In the genomic region with DNA sequence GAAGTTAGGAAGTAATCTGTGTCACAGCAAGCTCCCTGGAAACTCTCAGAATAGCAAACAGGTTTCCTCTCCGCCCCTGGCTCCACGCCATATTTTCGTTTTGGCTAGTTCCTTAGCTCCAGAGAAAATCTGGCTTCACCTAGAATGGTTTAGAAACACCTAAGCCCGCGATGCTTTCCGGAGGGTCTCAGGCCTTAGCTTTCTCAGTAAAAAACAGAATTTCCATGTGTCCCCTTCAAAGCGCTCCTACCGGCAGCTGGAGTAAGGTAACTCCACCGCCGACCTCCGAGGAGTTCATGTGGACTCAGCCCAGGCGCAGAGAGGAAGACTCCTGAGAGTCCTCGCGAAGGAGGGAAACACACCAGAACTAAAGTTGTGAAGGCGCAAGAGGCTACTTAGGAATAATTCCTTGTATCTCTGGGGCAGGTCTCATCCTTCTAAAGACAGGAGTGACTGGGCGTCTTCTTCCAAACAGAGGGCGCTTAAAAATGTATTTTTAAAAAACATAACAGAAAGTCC, we compare ENCODE assay signal across 8 cellular contexts. TPM values are rescaled to one million over a fixed set of nuclear protein-coding genes. Genes with fewer than 3 reads are reported as not detected.
DNase-seq lines count a peak whose midpoint lies in the region; TF ChIP-seq lines count a peak whose summit lies in the region.

No MANE protein-coding gene starts in this region.

- H3K4me1 Mint-ChIP-seq in endodermal cell = peaks cover 19% of the 10 kb centered on the region

- H3K9ac ChIP-seq in Karpas-422 (ENCODE audit: low read length) (peak overlapping the region; percentile 82), endodermal cell (ENCODE audit: extremely low read depth, low read length, poor library complexity, severe bottlenecking) (peak overlapping the region; percentile 48)

- H3K4me3 Mint-ChIP-seq in endodermal cell = peak overlapping the region; percentile 71

- H2AFZ ChIP-seq in Karpas-422 (ENCODE audit: low read length) = no peak overlapping the region

- WGBS in endodermal cell (ENCODE audit: insufficient coverage in 1 of 2, insufficient read length in 1 of 2), 2 experiments = 5 to 8% methylated on average over 10 to 17 of the region's 17 CpGs
- WGBS in testis, 2 donors = 0 to 1% methylated on average over 17 of the region's 17 CpGs

- DNase-seq in GM03348 (ENCODE audit: low spot score) = peak; percentile 31
- peak; percentile 74 for DNase-seq in Karpas-422
- peak; percentile 59 for DNase-seq in activated CD4-positive, alpha-beta T cell treated with anti-CD3 and anti-CD28 coated beads for 48 hours
- peak; percentile 74 for DNase-seq in endodermal cell
- DNase-seq in testis = peak; percentile 60
- no peak for DNase-seq in WERI-Rb-1
- DNase-seq in SW 1271 (lab: John Stamatoyannopoulos, UW) = no peak

- intact Hi-C loops in testis (cut with DNase I; ENCODE audit: low total_unique reads) = no loop called here

- H3K27ac ChIP-seq in Karpas-422 (ENCODE audit: low read length) (peak overlapping the region; percentile 88), endodermal cell (ENCODE audit: low read depth, low read length) (no peak overlapping the region), testis (peak overlapping the region; percentile 85 to 87), WERI-Rb-1 (no peak overlapping the region)

- peaks cover 15% of the 10 kb centered on the region; the same call in 1 of the 2 replicates for H4K20me1 ChIP-seq in Karpas-422 (ENCODE audit: insufficient read depth, low read depth, low read length)

- no peaks in the 10 kb centered on the region for H3K36me3 Mint-ChIP-seq in endodermal cell (ENCODE audit: low read depth)

- no peaks in the 10 kb centered on the region for H3K9me2 ChIP-seq in Karpas-422 (replicated peaks; ENCODE audit: insufficient read depth, low read length)

- H3K27ac Mint-ChIP-seq in endodermal cell = peak overlapping the region; percentile 53

- H3K27me3 ChIP-seq in Karpas-422 (ENCODE audit: low read length) = no peaks in the 10 kb centered on the region
- peaks cover 31% of the 10 kb centered on the region for H3K27me3 ChIP-seq in endodermal cell (ENCODE audit: control insufficient read depth, insufficient read depth, low read length, poor library complexity, severe bottlenecking)
- H3K27me3 ChIP-seq in mononuclear cell (ENCODE audit: insufficient read depth, low read length) = no peaks in the 10 kb centered on the region
- no peaks in the 10 kb centered on the region for H3K27me3 ChIP-seq in testis
- no peaks in the 10 kb centered on the region for H3K27me3 ChIP-seq in WERI-Rb-1 (ENCODE audit: insufficient read depth, low read depth, severe bottlenecking)

- H3K27me3 Mint-ChIP-seq in endodermal cell (ENCODE audit: insufficient read depth) = peaks cover 26% of the 10 kb centered on the region

- no peak for TF ChIP-seq POLR2A in testis (IDR thresholded peaks at IDR 0.05)

- no peaks in the 10 kb centered on the region for H3K9me3 Mint-ChIP-seq in endodermal cell

- H3K4me3 ChIP-seq in Karpas-422 (ENCODE audit: low read length) (peak overlapping the region; percentile 83), endodermal cell (ENCODE audit: low read length) (peak overlapping the region; percentile 94), mononuclear cell (ENCODE audit: low read length) (peak overlapping the region; percentile 98), testis (peak overlapping the region; percentile 66 to 68), WERI-Rb-1 (ENCODE audit: low read depth, low read length) (no peak overlapping the region)

- peaks cover 32% of the 10 kb centered on the region for H3K36me3 ChIP-seq in Karpas-422 (ENCODE audit: insufficient read depth, low read length)
- H3K36me3 ChIP-seq in endodermal cell (ENCODE audit: control insufficient read depth, insufficient read depth, low read length) = no peaks in the 10 kb centered on the region
- no peaks in the 10 kb centered on the region for H3K36me3 ChIP-seq in testis (ENCODE audit: low read depth, missing control alignments)
- H3K36me3 ChIP-seq in WERI-Rb-1 = no peaks in the 10 kb centered on the region

- H3K9me3 ChIP-seq in Karpas-422 (ENCODE audit: low read length) (no peaks in the 10 kb centered on the region), endodermal cell (ENCODE audit: control insufficient read depth, low read length) (no peaks in the 10 kb centered on the region), mononuclear cell (ENCODE audit: low read depth, low read length) (no peaks in the 10 kb centered on the region), testis (no peaks in the 10 kb centered on the region), WERI-Rb-1 (ENCODE audit: severe bottlenecking) (no peaks in the 10 kb centered on the region)

- TF ChIP-seq CTCF in endodermal cell (conservative IDR thresholded peaks at IDR 0.05) = no peak
- TF ChIP-seq CTCF in testis (IDR thresholded peaks at IDR 0.05) = no peak
- TF ChIP-seq CTCF in WERI-Rb-1 (IDR thresholded peaks at IDR 0.05; ENCODE audit: low read depth, low read length) = no peak

- H3K4me2 ChIP-seq in Karpas-422 (ENCODE audit: low read depth, low read length, poor library complexity, severe bottlenecking) = peak overlapping the region; percentile 97

- H3K79me2 ChIP-seq in Karpas-422 (ENCODE audit: low read length) = peaks cover 53% of the 10 kb centered on the region

- H3K4me1 ChIP-seq in Karpas-422 (ENCODE audit: low read length) = peaks cover 81% of the 10 kb centered on the region
- no peaks in the 10 kb centered on the region for H3K4me1 ChIP-seq in endodermal cell (ENCODE audit: control insufficient read depth, insufficient read depth, low read length)
- peaks cover 80% of the 10 kb centered on the region for H3K4me1 ChIP-seq in mononuclear cell (ENCODE audit: insufficient read depth, low read length)
- H3K4me1 ChIP-seq in testis = peaks cover 5% of the 10 kb centered on the region

RNA-seq across cellular contexts. Expression of a gene that starts 0.4 kb away (rescaled TPM):
- 48.5 and 86.6 TPM in 2 replicates for total RNA-seq in Karpas-422 (2014; rRNA removed; shearing (Covaris generic); ENCODE audit: low replicate concordance)
- total RNA-seq in endodermal cell (10 to 100 TPM in 1 of 2 donors, 1 to 10 TPM in 1; 9.2 to 12.9 TPM), mononuclear cell (17.2 TPM), testis (1 to 10 TPM; 5.8 to 8.2 TPM)
- 4.9 TPM for polyA plus RNA-seq in endodermal cell (2013, experiment 1 of 2)
- polyA plus RNA-seq in endodermal cell (2013, experiment 2 of 2) = 4.3 TPM
- polyA plus RNA-seq in testis (ENCODE audit: insufficient read depth, low read depth, low replicate concordance) = 10.3 TPM

Comparison
In these comparisons a context has a peak if more than half of its experiments do, and no peak if none do; other contexts are left out.
1. DNase-seq: peak in GM03348 (single experiment), Karpas-422 (single experiment), activated CD4-positive, alpha-beta T cell treated with anti-CD3 and anti-CD28 coated beads for 48 hours (single experiment), endodermal cell (single experiment) and testis (single experiment); none in WERI-Rb-1 (single experiment) and SW 1271 (0 of 2).
2. H3K27ac ChIP-seq: peak in Karpas-422 (single experiment) and testis (2 of 2); none in endodermal cell (single experiment) and WERI-Rb-1 (single experiment).